In the genomic region with DNA sequence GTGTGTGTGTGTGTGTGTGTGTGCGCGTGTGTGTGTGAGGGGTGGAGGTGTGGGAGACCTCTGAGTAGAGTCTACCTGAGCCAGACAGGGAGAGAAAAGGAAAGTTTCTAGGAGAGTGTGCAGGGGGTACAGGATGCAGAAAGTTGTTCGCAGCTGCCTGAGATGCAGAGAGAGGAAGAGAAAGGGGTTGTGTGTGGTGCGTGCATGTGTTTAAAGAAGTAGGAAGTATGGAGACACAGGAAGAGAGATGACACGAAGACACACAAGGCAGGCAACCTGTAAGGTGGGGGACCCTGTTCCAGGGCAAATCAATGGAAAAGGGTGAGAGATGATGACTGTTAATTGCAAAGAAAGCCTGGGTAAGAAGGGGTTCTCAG, we compare ENCODE assay signal across 19 cellular contexts. TPM values are rescaled to one million over a fixed set of nuclear protein-coding genes. Genes with fewer than 3 reads are reported as not detected.
DNase-seq lines count a peak whose midpoint lies in the region; ATAC-seq, FAIRE-seq and TF ChIP-seq lines count a peak whose summit lies in the region.
"Had no signal": no experiment of that assay in that cellular context is flagged by ENCODE, and none has a peak within 500 bp of the region (broad histone marks: within the 10 kb centered on the region; RNA-seq: fewer than 3 reads in every experiment).

No MANE protein-coding gene starts in this region.

- H3K36me3 Mint-ChIP-seq in central memory CD8-positive, alpha-beta T cell (ENCODE audit: insufficient read depth) = no peaks in the 10 kb centered on the region
- no peaks in the 10 kb centered on the region for H3K36me3 Mint-ChIP-seq in CD14-positive monocyte

- peaks cover 9% of the 10 kb centered on the region for H3K4me1 Mint-ChIP-seq in central memory CD8-positive, alpha-beta T cell
- H3K4me1 Mint-ChIP-seq in CD14-positive monocyte = peaks cover 26% of the 10 kb centered on the region

- ATAC-seq in central memory CD8-positive, alpha-beta T cell (replicated peaks; ENCODE audit: extremely low read depth, poor library complexity, severe bottlenecking) = no peak
- ATAC-seq in GM18873 (IDR thresholded peaks at IDR 0.05; ENCODE audit: low FRiP score, unreplicated experiment) (no peak), GM21390 (IDR thresholded peaks at IDR 0.05; ENCODE audit: unreplicated experiment) (no peak)
- ATAC-seq: HCT116, left colon, right cardiac atrium had no signal

- no peak for TF ChIP-seq POLR2A in H54 (IDR thresholded peaks at IDR 0.05; ENCODE audit: low read depth, low read length)

- no peaks in the 10 kb centered on the region for H3K9me3 Mint-ChIP-seq in central memory CD8-positive, alpha-beta T cell
- H3K9me3 Mint-ChIP-seq in CD14-positive monocyte = peaks cover 0 to 6% (median 0%) of the 10 kb centered on the region in 7 donors
- H3K9me3 Mint-ChIP-seq: nephron had no signal

- H3K4me3 Mint-ChIP-seq in central memory CD8-positive, alpha-beta T cell = no peak overlapping the region
- H3K4me3 Mint-ChIP-seq in CD14-positive monocyte = peak overlapping the region in 1 of 2 donors; percentile 47
- H3K4me3 Mint-ChIP-seq: nephron had no signal

- peaks cover 15% of the 10 kb centered on the region for H3K27me3 Mint-ChIP-seq in central memory CD8-positive, alpha-beta T cell
- peaks cover 3 to 18% (median 11%) of the 10 kb centered on the region in 3 donors for H3K27me3 Mint-ChIP-seq in CD14-positive monocyte (ENCODE audit: low read depth in 3 of 3)

- DNase-seq in CD1c-positive myeloid dendritic cell (ENCODE audit: extremely low spot score) (peak; percentile 35), GM12865 (ENCODE audit: low read depth) (peak; percentile 36), NOMO-1 (lab: John Stamatoyannopoulos, UW; ENCODE audit: unreplicated experiment in 2 of 2) (peak; percentile 12 to 42), CD14-positive monocyte (ENCODE audit: low spot score) (no peak), H54 (ENCODE audit: insufficient read length, low spot score) (no peak)
- no peak for DNase-seq in central memory CD8-positive, alpha-beta T cell (ENCODE audit: low spot score in 2 of 2)
- DNase-seq: activated CD8-positive, alpha-beta memory T cell treated with anti-CD3 and anti-CD28 coated beads for 24 hours; BE2C; cerebellar nuclear complex; left colon; NCI-H1436 treated with DMSO at 0.1 percent for 48 hours; right cardiac atrium; stimulated activated CD4-positive, alpha-beta T cell treated with anti-CD3 and anti-CD28 coated beads, Interleukin-2, amount 100 ng/mL, for 48 hours; T1000 had no signal

- H3K27ac Mint-ChIP-seq in central memory CD8-positive, alpha-beta T cell (ENCODE audit: low read depth) = peak overlapping the region; percentile 29
- H3K27ac Mint-ChIP-seq in CD14-positive monocyte = peak overlapping the region in 2 of 7 donors; percentile 67 to 69

- intact Hi-C loops in CD14-positive monocyte (cut with micrococcal nuclease) = no loop called here

- no peak for TF ChIP-seq CTCF in GM12865 (IDR thresholded peaks at IDR 0.05; ENCODE audit: insufficient read depth, low read depth, low read length, missing control alignments)
- no peak for TF ChIP-seq CTCF in CD14-positive monocyte (IDR thresholded peaks at IDR 0.05)

- H3K4me3 ChIP-seq in GM12865 (ENCODE audit: low read depth, low read length) = no peak overlapping the region

- no peak for FAIRE-seq in H54 (lab: Jason Lieb, UNC)
- FAIRE-seq: urothelium cell line had no signal

RNA-seq across cellular contexts. Expression of a gene that starts 52.2 kb away (rescaled TPM):
- polyA plus RNA-seq in CD14-positive monocyte = under 1 TPM; 0.18 to 0.48 TPM

Comparison
In these comparisons a context has a peak if more than half of its experiments do, and no peak if none do; other contexts are left out.
1. DNase-seq: peak in CD1c-positive myeloid dendritic cell (single experiment), GM12865 (single experiment) and NOMO-1 (2 of 2); none in central memory CD8-positive, alpha-beta T cell (0 of 2), CD14-positive monocyte (single experiment) and H54 (single experiment).